Comparison of ENCODE assay signal across 14 cellular contexts in genomic region chr11:9626778-9627394, GRCh38. TPM values are rescaled to one million over a fixed set of nuclear protein-coding genes. Genes with fewer than 3 reads are reported as not detected.
A peak's percentile ranks its signal among the peaks of the same experiment; 100 is the strongest.
DNase-seq lines count a peak whose midpoint lies in the region; ATAC-seq and TF ChIP-seq lines count a peak whose summit lies in the region.
"Had no signal": no experiment of that assay in that cellular context is flagged by ENCODE, and none has a peak within 500 bp of the region (broad histone marks: within the 10 kb centered on the region; RNA-seq: fewer than 3 reads in every experiment).

No MANE protein-coding gene starts in this region.

- H3K9me3 ChIP-seq in OCI-LY1 (ENCODE audit: low read length) (no peaks in the 10 kb centered on the region), neural progenitor cell (ENCODE audit: low read depth) (no peaks in the 10 kb centered on the region)

- intact Hi-C loops in left ventricle myocardium superior (cut with micrococcal nuclease): no loop called here

- H3F3A ChIP-seq in OCI-LY1 (ENCODE audit: insufficient read depth, low read length): no peaks in the 10 kb centered on the region
- peaks cover 44% of the 10 kb centered on the region for H3F3A ChIP-seq in neural progenitor cell (ENCODE audit: low read depth)

- peaks cover 4% of the 10 kb centered on the region for H3K9me3 Mint-ChIP-seq in neural progenitor cell

- H3K4me1 ChIP-seq in OCI-LY1 (ENCODE audit: insufficient read depth, low read length, severe bottlenecking) (peaks cover 59% of the 10 kb centered on the region), neural progenitor cell (peaks cover 37% of the 10 kb centered on the region)

- no peak overlapping the region for H2AFZ ChIP-seq in OCI-LY1 (ENCODE audit: low read length)
- peak overlapping the region; percentile 85 for H2AFZ ChIP-seq in neural progenitor cell (replicated peaks)

- peak overlapping the region; percentile 57 for H3K4me3 Mint-ChIP-seq in neural progenitor cell

- H3K36me3 ChIP-seq in OCI-LY1 (ENCODE audit: insufficient read depth, low read length) (no peaks in the 10 kb centered on the region), neural progenitor cell (no peaks in the 10 kb centered on the region)

- no peaks in the 10 kb centered on the region for H4K20me1 ChIP-seq in OCI-LY1 (ENCODE audit: insufficient read depth, low read length)
- H4K20me1 ChIP-seq in neural progenitor cell (ENCODE audit: low read depth): no peaks in the 10 kb centered on the region

- TF ChIP-seq CTCF in OCI-LY1 (IDR thresholded peaks at IDR 0.05; ENCODE audit: low read length) (no peak), neural progenitor cell (IDR thresholded peaks at IDR 0.05) (no peak)

- DNase-seq in left ventricle myocardium superior (no peak), neural progenitor cell (ENCODE audit: low spot score) (peak; percentile 76), NCI-H1417 (lab: John Stamatoyannopoulos, UW) (no peak), activated T-cell treated with anti-CD3 and anti-CD28 coated beads for 4 hours (no peak)
- DNase-seq: activated naive CD4-positive, alpha-beta T cell treated with Interleukin-2 at 50 U/mL for 16 hours; GF-D8; NCI-H774; stimulated activated CD4-positive, alpha-beta T cell treated with anti-CD3 and anti-CD28 coated beads, Interleukin-4, amount 100 ng/mL, for 4 hours had no signal

- H3K9ac ChIP-seq in OCI-LY1 (ENCODE audit: low read length): peak overlapping the region; percentile 24; the same call in 1 of the 2 replicates
- H3K9ac ChIP-seq in neural progenitor cell: no peak overlapping the region

- no peaks in the 10 kb centered on the region for H3K36me3 Mint-ChIP-seq in neural progenitor cell

- ATAC-seq in GM18511 (IDR thresholded peaks at IDR 0.05; ENCODE audit: unreplicated experiment): peak; percentile 59
- ATAC-seq in left ventricle myocardium superior: peak; percentile 48
- no peak for ATAC-seq in GM19395 (IDR thresholded peaks at IDR 0.05; ENCODE audit: unreplicated experiment)
- no peak for ATAC-seq in activated CD4-positive, CD25-positive, alpha-beta regulatory T cell treated with anti-CD3 and anti-CD28 coated beads, Interleukin-2, amount 50 U/mL, for 24 hours
- ATAC-seq: SK-N-SH treated with all-trans-retinoic acid at 6 μM for 48 hours had no signal

- no peaks in the 10 kb centered on the region for H3K27me3 ChIP-seq in OCI-LY1 (ENCODE audit: insufficient read depth, low read length)
- H3K27me3 ChIP-seq in neural progenitor cell: no peaks in the 10 kb centered on the region

- peak overlapping the region; percentile 89 for H3K27ac Mint-ChIP-seq in neural progenitor cell

- H3K79me2 ChIP-seq in OCI-LY1 (ENCODE audit: insufficient read depth, low read length): no peaks in the 10 kb centered on the region
- no peaks in the 10 kb centered on the region for H3K79me2 ChIP-seq in neural progenitor cell (ENCODE audit: low read depth)

- peak overlapping the region; percentile 59 for H3K27ac ChIP-seq in OCI-LY1 (ENCODE audit: low read depth, low read length, poor library complexity, severe bottlenecking)
- H3K27ac ChIP-seq in neural progenitor cell: peak overlapping the region; percentile 90
- H3K27ac ChIP-seq: HL-60 had no signal

- peaks cover 3% of the 10 kb centered on the region for H3K27me3 Mint-ChIP-seq in neural progenitor cell (ENCODE audit: insufficient read depth, low read depth)

- H3K4me2 ChIP-seq in OCI-LY1 (ENCODE audit: low read length): peak overlapping the region; percentile 28; the same call in 1 of the 2 replicates
- peak overlapping the region; percentile 54 for H3K4me2 ChIP-seq in neural progenitor cell

- H3K4me3 ChIP-seq in OCI-LY1 (ENCODE audit: low read depth, low read length, poor library complexity, severe bottlenecking) (no peak overlapping the region), neural progenitor cell (peak overlapping the region; percentile 19)

- no peaks in the 10 kb centered on the region for H3K9me2 ChIP-seq in OCI-LY1 (ENCODE audit: low read depth, low read length)

- peaks cover 39% of the 10 kb centered on the region for H3K4me1 Mint-ChIP-seq in neural progenitor cell

RNA-seq across cellular contexts. Expression of gene SWAP70, which starts 37.0 kb away (rescaled TPM):
- total RNA-seq in left ventricle myocardium superior (25.0 TPM), neural progenitor cell (ENCODE audit: low replicate concordance) (18.3 and 25.5 TPM in 2 replicates)

RNA-seq across cellular contexts. Expression of gene WEE1, which starts 53.4 kb away (rescaled TPM):
- total RNA-seq in left ventricle myocardium superior: 38.3 TPM
- 123 and 156 TPM in 2 replicates for total RNA-seq in neural progenitor cell (ENCODE audit: low replicate concordance)

Comparison
In these comparisons a context has a peak if more than half of its experiments do, and no peak if none do; other contexts are left out.
1. ATAC-seq: peak in GM18511 (single experiment) and left ventricle myocardium superior (single experiment); none in GM19395 (single experiment) and activated CD4-positive, CD25-positive, alpha-beta regulatory T cell treated with anti-CD3 and anti-CD28 coated beads, Interleukin-2, amount 50 U/mL, for 24 hours (0 of 2).